Comparison of ENCODE assay signal across 19 cellular contexts in the genomic region with DNA sequence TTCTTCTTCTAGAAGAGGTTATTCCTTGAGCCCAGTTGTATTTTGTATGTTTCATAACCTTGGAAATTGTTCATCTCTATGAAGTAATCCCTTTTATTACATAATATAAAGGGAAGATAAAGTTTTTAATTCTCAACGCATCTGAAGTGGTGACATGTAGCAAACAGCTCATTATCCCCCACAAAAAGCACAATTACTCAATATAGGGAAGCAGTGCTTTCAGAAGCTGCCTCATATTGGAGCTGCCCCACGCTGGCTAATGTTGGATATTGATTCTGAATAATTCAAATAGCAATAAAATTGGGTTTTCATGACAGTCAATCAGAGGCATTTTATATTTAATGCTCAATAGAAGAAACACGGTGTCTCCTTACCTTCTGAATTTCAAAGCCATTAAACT.
"Had no signal": no experiment of that assay in that cellular context is flagged by ENCODE, and none has a peak within 500 bp of the region (broad histone marks: within the 10 kb centered on the region; RNA-seq: fewer than 3 reads in every experiment).

No MANE protein-coding gene starts in this region.

- H3K27me3 ChIP-seq: esophagus squamous epithelium, gastrocnemius medialis had no signal

- DNase-seq: dermis blood vessel endothelial cell; dorsolateral prefrontal cortex; effector CD4-positive, alpha-beta T cell; effector memory CD4-positive, alpha-beta T cell; esophagus squamous epithelium; foreskin fibroblast; foreskin melanocyte; gastrocnemius medialis; glutamatergic neuron; heart right ventricle; hippocampal formation; left cardiac atrium; left lung; left ventricle myocardium superior; lower lobe of right lung; mesenchymal stem cell; mucosa of descending colon; naive B cell had no signal

- H3K27ac ChIP-seq: coronary artery, esophagus squamous epithelium, gastrocnemius medialis, heart right ventricle, left lung, lower lobe of right lung had no signal

- H3K9me3 ChIP-seq: esophagus squamous epithelium, gastrocnemius medialis, left lung, lower lobe of right lung, mucosa of descending colon had no signal

- H3K36me3 ChIP-seq: esophagus squamous epithelium, gastrocnemius medialis, heart right ventricle, left lung, lower lobe of right lung had no signal

- H3K4me3 ChIP-seq: coronary artery, dorsolateral prefrontal cortex, esophagus squamous epithelium, gastrocnemius medialis, heart right ventricle, left lung, lower lobe of right lung, mucosa of descending colon had no signal

- H3K4me1 ChIP-seq: gastrocnemius medialis, heart right ventricle, left lung, lower lobe of right lung had no signal
